Comparison of ENCODE assay signal across 8 cellular contexts in genomic region chr22:30635273-30636225, GRCh38. TPM values are rescaled to one million over a fixed set of nuclear protein-coding genes. Genes with fewer than 3 reads are reported as not detected.
DNase-seq lines count a peak whose midpoint lies in the region; ATAC-seq and TF ChIP-seq lines count a peak whose summit lies in the region.

A gene with protein sequence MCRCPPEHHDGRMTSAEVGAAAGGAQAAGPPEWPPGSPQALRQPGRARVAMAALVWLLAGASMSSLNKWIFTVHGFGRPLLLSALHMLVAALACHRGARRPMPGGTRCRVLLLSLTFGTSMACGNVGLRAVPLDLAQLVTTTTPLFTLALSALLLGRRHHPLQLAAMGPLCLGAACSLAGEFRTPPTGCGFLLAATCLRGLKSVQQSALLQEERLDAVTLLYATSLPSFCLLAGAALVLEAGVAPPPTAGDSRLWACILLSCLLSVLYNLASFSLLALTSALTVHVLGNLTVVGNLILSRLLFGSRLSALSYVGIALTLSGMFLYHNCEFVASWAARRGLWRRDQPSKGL (plus strand): TSS chr22:30635781. CDS start chr22:30636451, 670 bp downstream.

- intact Hi-C loops in left cardiac atrium (cut with DNase I) (loop anchor here in 1 of 2 donors (10.0 kb wide), 1 partner anchor 289 kb away; no protein-coding TSS in a partner anchor), prostate gland (cut with DNase I) (loop anchor here (2.0 kb wide), 1 partner anchor 119 kb away; no protein-coding TSS in a partner anchor)

- H3K27ac ChIP-seq in prostate gland (peak within 1 kb of the TSS; percentile 79 to 82), urinary bladder (ENCODE audit: low read depth) (peak within 1 kb of the TSS; percentile 91)

- H3K4me1 ChIP-seq in prostate gland (replicated peaks) (peaks cover 14% of the 10 kb centered on the region), urinary bladder (ENCODE audit: insufficient read depth) (peaks cover 3% of the 10 kb centered on the region)

- 1% methylated on average over 43 of the region's 75 CpGs for WGBS in prostate gland
- under 1% methylated on average over 75 of the region's 75 CpGs for WGBS in urinary bladder

- no peaks in the 10 kb centered on the region for H3K36me3 ChIP-seq in prostate gland
- no peaks in the 10 kb centered on the region for H3K36me3 ChIP-seq in urinary bladder (ENCODE audit: insufficient read depth)

- no peaks in the 10 kb centered on the region for H3K27me3 ChIP-seq in prostate gland (replicated peaks; ENCODE audit: insufficient read depth)

- ATAC-seq in HG02623 (IDR thresholded peaks at IDR 0.05; ENCODE audit: unreplicated experiment) (peak; percentile 51), left cardiac atrium (peak; percentile 97)

- TF ChIP-seq CTCF in GM12872 (IDR thresholded peaks at IDR 0.05; ENCODE audit: insufficient read depth, low read depth, low read length) (peak; percentile 22; the same call in 2 of the 3 replicates), prostate gland (IDR thresholded peaks at IDR 0.05) (peak in 1 of 4 experiments; percentile 24)

- H3K9me3 ChIP-seq in prostate gland: no peaks in the 10 kb centered on the region

- peak; percentile 81 for TF ChIP-seq POLR2A in prostate gland (IDR thresholded peaks at IDR 0.05)

- peak; percentile 61 for DNase-seq in NCI-H128 (lab: John Stamatoyannopoulos, UW; ENCODE audit: unreplicated experiment)
- peak; percentile 94 for DNase-seq in T follicular helper cell (ENCODE audit: low read depth)
- peak; percentile 76 for DNase-seq in amniotic epithelial cell (ENCODE audit: low read depth)
- peak; percentile 96 for DNase-seq in left cardiac atrium
- DNase-seq in prostate gland (ENCODE audit: low spot score): peak; percentile 93

- H3K4me3 ChIP-seq in prostate gland (peak within 1 kb of the TSS; percentile 53 to 61), urinary bladder (ENCODE audit: low read depth, low read length) (peak within 1 kb of the TSS; percentile 51)

RNA-seq across cellular contexts. Expression of the gene that starts here (rescaled TPM):
- 1 to 10 TPM; 2.3 to 5.3 TPM for total RNA-seq in left cardiac atrium
- 10 to 100 TPM in 1 of 2 donors, 1 to 10 TPM in 1; 4.6 to 10.5 TPM for total RNA-seq in prostate gland
- total RNA-seq in urinary bladder: 1.6 TPM
- polyA plus RNA-seq in urinary bladder: 5.3 TPM

Comparison
In these comparisons a context has a peak if more than half of its experiments do, and no peak if none do; other contexts are left out.
1. Peak in every context shown above with its lines: DNase-seq, ATAC-seq, H3K4me3 ChIP-seq and H3K27ac ChIP-seq.